Comparison of ENCODE assay signal across 1 cellular context in genomic region chr1:186498071-186498470, GRCh38.
TF ChIP-seq lines count a peak whose summit lies in the region.

No MANE protein-coding gene starts in this region.

TF ChIP-seq in IMR-90, 13 proteins besides CTCF, POLR2A, EP300 and RAD21:
- TF ChIP-seq BHLHE40 (IDR thresholded peaks at IDR 0.05; ENCODE audit: low read depth, low read length) (no peak), MAZ (IDR thresholded peaks at IDR 0.05; ENCODE audit: borderline replicate concordance, low read depth, low read length) (no peak), SMC3 (IDR thresholded peaks at IDR 0.05; ENCODE audit: low read depth, low read length) (no peak)
- TF ChIP-seq, protein P1, sequence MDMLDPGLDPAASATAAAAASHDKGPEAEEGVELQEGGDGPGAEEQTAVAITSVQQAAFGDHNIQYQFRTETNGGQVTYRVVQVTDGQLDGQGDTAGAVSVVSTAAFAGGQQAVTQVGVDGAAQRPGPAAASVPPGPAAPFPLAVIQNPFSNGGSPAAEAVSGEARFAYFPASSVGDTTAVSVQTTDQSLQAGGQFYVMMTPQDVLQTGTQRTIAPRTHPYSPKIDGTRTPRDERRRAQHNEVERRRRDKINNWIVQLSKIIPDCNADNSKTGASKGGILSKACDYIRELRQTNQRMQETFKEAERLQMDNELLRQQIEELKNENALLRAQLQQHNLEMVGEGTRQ (IDR thresholded peaks at IDR 0.05; ENCODE audit: low read depth, low read length), result no peak
